In genomic region chr9:137404971-137405584, GRCh38 we compare ENCODE assay signal across 23 cellular contexts. TPM values are rescaled to one million over a fixed set of nuclear protein-coding genes. Genes with fewer than 3 reads are reported as not detected.
DNase-seq lines count a peak whose midpoint lies in the region; ATAC-seq and TF ChIP-seq lines count a peak whose summit lies in the region.
"Had no signal": no experiment of that assay in that cellular context is flagged by ENCODE, and none has a peak within 500 bp of the region (broad histone marks: within the 10 kb centered on the region; RNA-seq: fewer than 3 reads in every experiment).

No MANE protein-coding gene starts in this region.

- H2AFZ ChIP-seq in SK-N-SH (ENCODE audit: low read depth) (no peak overlapping the region), trophoblast cell (ENCODE audit: insufficient read depth, low read length, poor library complexity) (no peak overlapping the region)

- H3K27ac ChIP-seq in SK-N-SH (ENCODE audit: low read depth in 2 of 2, low read length in 1 of 2) (no peak overlapping the region; a peak in 1 of 4 replicates), trophoblast cell (ENCODE audit: low read depth, low read length) (no peak overlapping the region), esophagus squamous epithelium (no peak overlapping the region)
- H3K27ac ChIP-seq: 22Rv1; BLaER1 treated with 17β-estradiol and CSF1 and Interleukin-3, amounts not matched to agents 10 nM and 100 nM had no signal

- H4K12ac ChIP-seq in trophoblast cell (ENCODE audit: low read depth, low read length), result no peak overlapping the region

- H3K4ac ChIP-seq in trophoblast cell (ENCODE audit: low read depth, low read length), result no peak overlapping the region

- CTCF ChIA-PET in SK-N-SH (lab: Yijun Ruan, JAX), result interaction anchor here (1.4 to 1.7 kb wide), 3 partner anchors 13 to 118 kb away, joined by 3 to 9 read pairs (median 5); partner anchors contain the start of gene NRARP

- no peak overlapping the region for H2BK120ac ChIP-seq in trophoblast cell (ENCODE audit: insufficient read depth, low read length, poor library complexity)

- H4K91ac ChIP-seq in trophoblast cell (ENCODE audit: low read depth, low read length), result no peak overlapping the region

- H3K36me3 ChIP-seq in SK-N-SH (replicated peaks in 1 of 2; ENCODE audit: control insufficient read depth in 1 of 2, insufficient read depth in 2 of 2, low read length in 1 of 2), result no peaks in the 10 kb centered on the region
- H3K36me3 ChIP-seq in trophoblast cell (ENCODE audit: control insufficient read depth in 1 of 2, insufficient read depth in 2 of 2, low read length in 2 of 2), result peaks cover 0 to 2% of the 10 kb centered on the region in 2 experiments
- no peaks in the 10 kb centered on the region for H3K36me3 ChIP-seq in esophagus squamous epithelium
- H3K36me3 ChIP-seq: HAP-1 had no signal

- DNase-seq in SK-N-SH, result no peak
- peak; percentile 54 for DNase-seq in natural killer cell treated with Interleukin-12 subunit alpha and Interleukin-12 subunit beta and Interleukin-15 and Interleukin-18, amount 100 ng/mL, for 72 hours (ENCODE audit: low spot score)
- DNase-seq in natural killer cell, result no peak
- DNase-seq in trophoblast cell, result no peak
- DNase-seq in esophagus squamous epithelium (lab: John Stamatoyannopoulos, UW), result no peak
- DNase-seq: CD8-positive, alpha-beta T cell; COR-L47; DMS 273 treated with DMSO at 0.1 percent for 48 hours; DMS53; DND-41; EL; GOT3 had no signal

- intact Hi-C loops in natural killer cell (cut with micrococcal nuclease), result no loop called here
- intact Hi-C loops in dendritic cell treated with granulocyte-macrophage colony-stimulating factor and Interleukin-4, amounts not matched to agents 40 ng/mL and 50 ng/mL, for 4 days (cut with micrococcal nuclease), result no loop called here
- intact Hi-C loops in esophagus squamous epithelium (cut with DNase I), result loop anchor here (5.0 kb wide), 1 partner anchor 108 kb away; no protein-coding TSS in a partner anchor

- H3K9me3 ChIP-seq in SK-N-SH, result no peaks in the 10 kb centered on the region
- H3K9me3 ChIP-seq in trophoblast cell (ENCODE audit: insufficient read depth, low read depth, low read length), result no peaks in the 10 kb centered on the region
- H3K9me3 ChIP-seq in esophagus squamous epithelium, result no peaks in the 10 kb centered on the region
- H3K9me3 ChIP-seq: HAP-1 had no signal

- no peak overlapping the region for H2BK5ac ChIP-seq in trophoblast cell (ENCODE audit: low read depth, low read length, poor library complexity)

- POLR2A ChIA-PET in SK-N-SH (lab: Yijun Ruan, JAX), result no interaction called here

- ATAC-seq in SK-N-SH treated with all-trans-retinoic acid at 6 μM for 48 hours (no peak), natural killer cell (no peak), HG02610 (IDR thresholded peaks at IDR 0.05; ENCODE audit: unreplicated experiment) (no peak)
- ATAC-seq in natural killer cell treated with Interleukin-12 subunit alpha and Interleukin-12 subunit beta and Interleukin-15 and Interleukin-18, amount 100 ng/mL, for 72 hours, result no peak
- ATAC-seq: CD8-positive, alpha-beta T cell; GM12878 had no signal

- WGBS in SK-N-SH (ENCODE audit: low lambda C conversion rate), result 96% methylated on average over 14 of the region's 24 CpGs
- WGBS in trophoblast cell (ENCODE audit: extremely low coverage, insufficient coverage, insufficient read length), result no CpG with 5 or more reads among the region's 24 CpGs
- 93 to 100% methylated on average over 3 to 6 of the region's 24 CpGs for WGBS in esophagus squamous epithelium, 2 donors

- peaks cover 7% of the 10 kb centered on the region for H3F3A ChIP-seq in SK-N-SH (replicated peaks; ENCODE audit: insufficient read depth)

- H3K18ac ChIP-seq in trophoblast cell (ENCODE audit: low read length), result no peak overlapping the region

- no peak overlapping the region for H2BK12ac ChIP-seq in trophoblast cell (ENCODE audit: low read length)

- peaks cover 6 to 7% of the 10 kb centered on the region in 2 experiments; a peak in 2 of 4 replicates for H3K4me1 ChIP-seq in SK-N-SH (ENCODE audit: control insufficient read depth in 1 of 2, insufficient read depth in 2 of 2, low read depth in 1 of 2, low read length in 1 of 2)
- H3K4me1 ChIP-seq in trophoblast cell (ENCODE audit: control insufficient read depth in 1 of 2, insufficient read depth in 2 of 2, low read length in 2 of 2), result peaks cover 0 to 9% of the 10 kb centered on the region in 2 experiments
- H3K4me1 ChIP-seq in esophagus squamous epithelium, result peaks cover 11 to 21% (median 14%) of the 10 kb centered on the region in 3 donors
- H3K4me1 ChIP-seq: HAP-1 had no signal

- peaks cover 5 to 8% of the 10 kb centered on the region in 2 donors for H3K4me1 Mint-ChIP-seq in natural killer cell treated with Interleukin-12 subunit alpha and Interleukin-12 subunit beta and Interleukin-15 and Interleukin-18, amount 100 ng/mL, for 72 hours (ENCODE audit: low read depth in 2 of 2)
- H3K4me1 Mint-ChIP-seq in natural killer cell, result peaks cover 6 to 9% of the 10 kb centered on the region in 2 donors
- H3K4me1 Mint-ChIP-seq in dendritic cell treated with granulocyte-macrophage colony-stimulating factor and Interleukin-4, amounts not matched to agents 40 ng/mL and 50 ng/mL, for 4 days (ENCODE audit: low read depth), result peaks cover 29% of the 10 kb centered on the region

- H3K9me3 Mint-ChIP-seq in natural killer cell treated with Interleukin-12 subunit alpha and Interleukin-12 subunit beta and Interleukin-15 and Interleukin-18, amount 100 ng/mL, for 72 hours, result no peaks in the 10 kb centered on the region
- H3K9me3 Mint-ChIP-seq in natural killer cell, result no peaks in the 10 kb centered on the region
- H3K9me3 Mint-ChIP-seq in dendritic cell treated with granulocyte-macrophage colony-stimulating factor and Interleukin-4, amounts not matched to agents 40 ng/mL and 50 ng/mL, for 4 days, result peaks cover 13% of the 10 kb centered on the region
- H3K9me3 Mint-ChIP-seq: CD8-positive, alpha-beta T cell had no signal

- no peak overlapping the region; a peak in 1 of 4 replicates for H3K4me3 ChIP-seq in SK-N-SH (ENCODE audit: low read depth in 2 of 2, low read length in 1 of 2)
- peak overlapping the region; percentile 47 for H3K4me3 ChIP-seq in trophoblast cell (ENCODE audit: low read depth, low read length)
- no peak overlapping the region for H3K4me3 ChIP-seq in esophagus squamous epithelium
- H3K4me3 ChIP-seq: BLaER1 treated with 17β-estradiol and CSF1 and Interleukin-3, amounts not matched to agents 10 nM and 100 nM; GM12878; HAP-1 had no signal

- no peak overlapping the region for H3K27ac Mint-ChIP-seq in natural killer cell treated with Interleukin-12 subunit alpha and Interleukin-12 subunit beta and Interleukin-15 and Interleukin-18, amount 100 ng/mL, for 72 hours
- H3K27ac Mint-ChIP-seq in natural killer cell, result no peak overlapping the region
- H3K27ac Mint-ChIP-seq in dendritic cell treated with granulocyte-macrophage colony-stimulating factor and Interleukin-4, amounts not matched to agents 40 ng/mL and 50 ng/mL, for 4 days, result peak overlapping the region; percentile 49
- H3K27ac Mint-ChIP-seq: CD8-positive, alpha-beta T cell had no signal

- H3K14ac ChIP-seq in trophoblast cell (ENCODE audit: low read length), result no peak overlapping the region

- no peak overlapping the region for H2AK5ac ChIP-seq in trophoblast cell (ENCODE audit: low read length)

- H3K36me3 Mint-ChIP-seq in natural killer cell treated with Interleukin-12 subunit alpha and Interleukin-12 subunit beta and Interleukin-15 and Interleukin-18, amount 100 ng/mL, for 72 hours, result no peaks in the 10 kb centered on the region
- H3K36me3 Mint-ChIP-seq in natural killer cell, result no peaks in the 10 kb centered on the region
- peaks cover 30% of the 10 kb centered on the region for H3K36me3 Mint-ChIP-seq in dendritic cell treated with granulocyte-macrophage colony-stimulating factor and Interleukin-4, amounts not matched to agents 40 ng/mL and 50 ng/mL, for 4 days (ENCODE audit: low read depth)

- H3K9ac ChIP-seq in SK-N-SH (no peak overlapping the region), trophoblast cell (ENCODE audit: low read length) (no peak overlapping the region)

- no peak overlapping the region for H3K4me3 Mint-ChIP-seq in natural killer cell treated with Interleukin-12 subunit alpha and Interleukin-12 subunit beta and Interleukin-15 and Interleukin-18, amount 100 ng/mL, for 72 hours
- H3K4me3 Mint-ChIP-seq in natural killer cell, result no peak overlapping the region
- no peak overlapping the region for H3K4me3 Mint-ChIP-seq in dendritic cell treated with granulocyte-macrophage colony-stimulating factor and Interleukin-4, amounts not matched to agents 40 ng/mL and 50 ng/mL, for 4 days
- H3K4me3 Mint-ChIP-seq: CD8-positive, alpha-beta T cell had no signal

- no peak for TF ChIP-seq EP300 in SK-N-SH (IDR thresholded peaks at IDR 0.05; ENCODE audit: borderline replicate concordance in 1 of 2, low read depth in 1 of 2, low read length in 1 of 2)

- TF ChIP-seq CTCF in SK-N-SH (IDR thresholded peaks at IDR 0.05) (no peak), natural killer cell (IDR thresholded peaks at IDR 0.05) (no peak), esophagus squamous epithelium (IDR thresholded peaks at IDR 0.05) (no peak)

- peaks cover 2% of the 10 kb centered on the region for H3K79me1 ChIP-seq in trophoblast cell (ENCODE audit: low read length)

- H3K23ac ChIP-seq in trophoblast cell (ENCODE audit: low read length), result no peak overlapping the region

- no peak overlapping the region for H4K8ac ChIP-seq in trophoblast cell (ENCODE audit: low read depth, low read length)

- TF ChIP-seq RAD21 in SK-N-SH (IDR thresholded peaks at IDR 0.05; ENCODE audit: low read length), result no peak

- H3K79me2 ChIP-seq in SK-N-SH (ENCODE audit: insufficient read depth) (no peaks in the 10 kb centered on the region), trophoblast cell (ENCODE audit: control insufficient read depth, insufficient read depth, low read length, poor library complexity) (no peaks in the 10 kb centered on the region)

- no peak for TF ChIP-seq POLR2A in esophagus squamous epithelium (IDR thresholded peaks at IDR 0.05)

- no peaks in the 10 kb centered on the region for H3K27me3 Mint-ChIP-seq in natural killer cell treated with Interleukin-12 subunit alpha and Interleukin-12 subunit beta and Interleukin-15 and Interleukin-18, amount 100 ng/mL, for 72 hours
- peaks cover 0 to 2% of the 10 kb centered on the region in 2 donors for H3K27me3 Mint-ChIP-seq in natural killer cell (ENCODE audit: low read depth in 2 of 2)
- H3K27me3 Mint-ChIP-seq in dendritic cell treated with granulocyte-macrophage colony-stimulating factor and Interleukin-4, amounts not matched to agents 40 ng/mL and 50 ng/mL, for 4 days, result peaks cover 42% of the 10 kb centered on the region

- no peaks in the 10 kb centered on the region for H3K9me2 ChIP-seq in SK-N-SH

- no peaks in the 10 kb centered on the region for H3K27me3 ChIP-seq in SK-N-SH (ENCODE audit: insufficient read depth)
- H3K27me3 ChIP-seq in trophoblast cell (ENCODE audit: insufficient read depth, low read length), result peaks cover 3% of the 10 kb centered on the region
- peaks cover 0 to 5% (median 0%) of the 10 kb centered on the region in 4 donors for H3K27me3 ChIP-seq in esophagus squamous epithelium

- H3K4me2 ChIP-seq in SK-N-SH (0 out of 2 replicates have a peak overlapping the region, but pooled peaks have one; percentile 11), trophoblast cell (ENCODE audit: low read length) (no peak overlapping the region)

- H4K20me1 ChIP-seq in SK-N-SH (ENCODE audit: insufficient read depth), result no peaks in the 10 kb centered on the region

RNA-seq across cellular contexts. Expression of gene EXD3, which starts 17.9 kb away (rescaled TPM):
- 11.5 and 14.2 TPM in 2 replicates for polyA plus RNA-seq in SK-N-SH (2012; rRNA removed)
- 5.2 and 7.4 TPM in 2 replicates for polyA plus RNA-seq in SK-N-SH (2012; cell fraction: cytosol; rRNA removed)
- 50.1 and 63.9 TPM in 2 replicates for polyA plus RNA-seq in SK-N-SH (2012; cell fraction: nucleus; rRNA removed)
- 1 to 10 TPM; 7.6 to 7.9 TPM for total RNA-seq in natural killer cell treated with Interleukin-12 subunit alpha and Interleukin-12 subunit beta and Interleukin-15 and Interleukin-18, amount 100 ng/mL, for 72 hours
- 10 to 100 TPM; 28.0 to 35.3 (median 29.6) TPM for total RNA-seq in natural killer cell
- 4.7 and 5.1 TPM in 2 replicates for polyA plus RNA-seq in trophoblast cell (2013)
- 10 to 100 TPM in 2 of 4 donors, 1 to 10 TPM in 2; 2.8 to 16.8 (median 9.1) TPM for total RNA-seq in esophagus squamous epithelium

RNA-seq across cellular contexts. Expression of gene NOXA1, which starts 18.1 kb away (rescaled TPM):
- 0.39 and 0.67 TPM in 2 replicates for polyA plus RNA-seq in SK-N-SH (2012; rRNA removed)
- 0.12 and 0.22 TPM in 2 replicates for polyA plus RNA-seq in SK-N-SH (2012; cell fraction: cytosol; rRNA removed)
- 5.1 and 9.4 TPM in 2 replicates for polyA plus RNA-seq in SK-N-SH (2012; cell fraction: nucleus; rRNA removed)
- under 1 TPM; 0.33 to 0.62 TPM for total RNA-seq in natural killer cell treated with Interleukin-12 subunit alpha and Interleukin-12 subunit beta and Interleukin-15 and Interleukin-18, amount 100 ng/mL, for 72 hours
- total RNA-seq in natural killer cell, result 1 to 10 TPM; 4.7 to 10.0 (median 7.7) TPM
- polyA plus RNA-seq in trophoblast cell (2013), result 0.19 and 0.21 TPM in 2 replicates
- 1 to 10 TPM; 2.1 to 7.4 (median 4.8) TPM for total RNA-seq in esophagus squamous epithelium
- total RNA-seq: G401, GM12878, IMR-90 had no signal

RNA-seq across cellular contexts. Expression of gene ENTPD8, which starts 36.1 kb away (rescaled TPM):
- 0.18 and 0.30 TPM in 2 replicates for polyA plus RNA-seq in SK-N-SH (2012; rRNA removed)
- 0.03 and 0.12 TPM in 2 replicates for polyA plus RNA-seq in SK-N-SH (2012; cell fraction: cytosol; rRNA removed)
- polyA plus RNA-seq in SK-N-SH (2012; cell fraction: nucleus; rRNA removed), result 2.2 and 2.6 TPM in 2 replicates
- total RNA-seq in natural killer cell treated with Interleukin-12 subunit alpha and Interleukin-12 subunit beta and Interleukin-15 and Interleukin-18, amount 100 ng/mL, for 72 hours, result not detected
- total RNA-seq in natural killer cell (not detected), esophagus squamous epithelium (not detected)
- 0.08 and 0.11 TPM in 2 replicates for polyA plus RNA-seq in trophoblast cell (2013)
- total RNA-seq: A673; CD8-positive, alpha-beta T cell; GM12878; IMR-90 had no signal
- polyA plus RNA-seq: AG04450, GM12878 had no signal

RNA-seq across cellular contexts. Expression of gene NSMF, which starts 54.1 kb away (rescaled TPM):
- 58.6 and 58.8 TPM in 2 replicates for polyA plus RNA-seq in SK-N-SH (2012; rRNA removed)
- polyA plus RNA-seq in SK-N-SH (2012; cell fraction: cytosol; rRNA removed), result 23.7 and 36.2 TPM in 2 replicates
- polyA plus RNA-seq in SK-N-SH (2012; cell fraction: nucleus; rRNA removed), result 185 and 220 TPM in 2 replicates
- total RNA-seq in natural killer cell treated with Interleukin-12 subunit alpha and Interleukin-12 subunit beta and Interleukin-15 and Interleukin-18, amount 100 ng/mL, for 72 hours, result 10 to 100 TPM; 17.1 to 36.4 TPM
- total RNA-seq in natural killer cell (100 to 1,000 TPM in 1 of 3 donors, 10 to 100 TPM in 2; 78.1 to 111 (median 87.8) TPM), esophagus squamous epithelium (10 to 100 TPM; 16.2 to 38.1 (median 20.6) TPM)
- 18.1 and 19.1 TPM in 2 replicates for polyA plus RNA-seq in trophoblast cell (2013)
